ENCODE assay signal across 1 cellular context in genomic region chr2:151206446-151206968, GRCh38.
TF ChIP-seq lines count a peak whose summit lies in the region.

No MANE protein-coding gene starts in this region.

TF ChIP-seq in HEK293, 187 proteins besides CTCF, POLR2A, EP300 and RAD21 (continued from another document):
- peak; percentile 61 for TF ChIP-seq PRDM6 (tag by site-specific recombination; IDR thresholded peaks at IDR 0.05)
- TF ChIP-seq ZNF350 (tag by site-specific recombination; IDR thresholded peaks at IDR 0.05) = no peak
- 0 out of 2 replicates have a peak, but pooled peaks have one; percentile 18 for TF ChIP-seq FEZF1 (tag by site-specific recombination; IDR thresholded peaks at IDR 0.05)
- TF ChIP-seq KLF10 (tag by site-specific recombination; IDR thresholded peaks at IDR 0.05) = no peak
- TF ChIP-seq ZBTB26 (tag by site-specific recombination; optimal IDR thresholded peaks at IDR 0.05) = no peak
- no peak for TF ChIP-seq GFI1B (tag by site-specific recombination; IDR thresholded peaks at IDR 0.05)
